In the genomic region with DNA sequence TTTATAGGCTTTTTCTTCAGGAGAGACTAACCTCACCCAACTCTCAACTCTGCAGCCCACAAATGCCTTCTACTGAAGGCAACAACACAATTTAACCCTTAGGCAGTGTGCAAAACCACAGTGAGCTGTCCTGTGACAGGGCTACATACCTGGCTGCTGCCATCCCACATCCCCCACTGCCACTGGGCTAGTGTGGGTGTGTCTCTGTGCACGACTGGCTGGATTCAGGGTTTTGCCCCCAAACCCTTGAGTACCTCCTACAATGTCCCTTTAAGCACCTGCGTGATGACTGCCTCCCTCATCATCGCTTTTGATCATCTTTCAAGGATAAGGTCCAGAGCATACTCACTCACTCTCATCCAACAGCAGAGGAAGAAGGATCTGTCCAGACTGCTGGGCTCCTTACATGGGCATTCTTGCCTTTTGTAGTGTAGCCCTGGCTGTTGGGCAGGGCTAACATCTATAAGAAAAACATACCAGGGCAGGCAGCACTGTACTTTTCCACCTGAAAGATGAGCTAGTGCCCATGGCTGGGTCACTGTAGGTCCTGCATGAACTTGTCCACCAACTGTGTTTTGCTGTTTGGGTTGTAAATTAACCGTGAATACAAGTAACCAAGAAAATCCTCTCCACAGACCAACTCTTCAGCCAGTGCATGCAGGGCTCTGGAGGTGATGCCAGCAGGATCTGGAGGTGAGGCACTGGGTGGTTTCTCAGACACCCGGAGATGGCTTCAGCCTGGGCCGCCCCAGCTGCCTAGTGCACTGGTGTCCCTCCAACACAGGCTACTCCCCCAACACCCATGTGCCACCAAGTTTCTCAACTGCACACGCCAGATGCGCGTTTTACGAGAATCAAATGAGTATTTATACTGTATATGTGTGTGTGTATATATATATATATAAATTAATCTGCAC, we compare ENCODE assay signal across 14 cellular contexts. TPM values are rescaled to one million over a fixed set of nuclear protein-coding genes. Genes with fewer than 3 reads are reported as not detected.
DNase-seq lines count a peak whose midpoint lies in the region; ATAC-seq, FAIRE-seq and TF ChIP-seq lines count a peak whose summit lies in the region.
"Had no signal": no experiment of that assay in that cellular context is flagged by ENCODE, and none has a peak within 500 bp of the region (broad histone marks: within the 10 kb centered on the region; RNA-seq: fewer than 3 reads in every experiment).

No MANE protein-coding gene starts in this region.

- no peak overlapping the region for H2AFZ ChIP-seq in keratinocyte (ENCODE audit: control insufficient read depth, low read length)

- H3K4me3 ChIP-seq in keratinocyte (ENCODE audit: control insufficient read depth in 2 of 3, extremely low read depth in 1 of 3, insufficient read depth in 2 of 3, low read depth in 1 of 3, low read length in 3 of 3) = no peak overlapping the region
- H3K4me3 ChIP-seq in thymus (ENCODE audit: low read length) = no peak overlapping the region
- H3K4me3 ChIP-seq: prostate gland had no signal

- no peak overlapping the region for H3K9ac ChIP-seq in keratinocyte (ENCODE audit: control insufficient read depth, extremely low read depth, insufficient read depth, low read length)

- no peaks in the 10 kb centered on the region for H3K27me3 Mint-ChIP-seq in activated T-helper 17 cell treated with anti-CD3 and anti-CD28 coated beads, Interleukin-2, amount 50 U/mL, for 72 hours
- H3K27me3 Mint-ChIP-seq in T-helper 17 cell = no peaks in the 10 kb centered on the region
- H3K27me3 Mint-ChIP-seq: B cell had no signal

- H3K27me3 ChIP-seq in keratinocyte (ENCODE audit: control insufficient read depth, extremely low read depth, insufficient read depth, low read length) = no peaks in the 10 kb centered on the region
- no peaks in the 10 kb centered on the region for H3K27me3 ChIP-seq in thymus (ENCODE audit: control insufficient read depth, insufficient read depth)

- H3K27ac Mint-ChIP-seq in activated T-helper 17 cell treated with anti-CD3 and anti-CD28 coated beads, Interleukin-2, amount 50 U/mL, for 72 hours = peak overlapping the region; percentile 67
- no peak overlapping the region for H3K27ac Mint-ChIP-seq in T-helper 17 cell
- H3K27ac Mint-ChIP-seq: B cell had no signal

- peaks cover 7% of the 10 kb centered on the region for H3K4me1 Mint-ChIP-seq in activated T-helper 17 cell treated with anti-CD3 and anti-CD28 coated beads, Interleukin-2, amount 50 U/mL, for 72 hours
- H3K4me1 Mint-ChIP-seq in T-helper 17 cell = peaks cover 9% of the 10 kb centered on the region
- H3K4me1 Mint-ChIP-seq: B cell had no signal

- intact Hi-C loops in cardiac septum (cut with DNase I) = no loop called here
- intact Hi-C loops in left cardiac atrium (cut with DNase I) = no loop called here

- H3K9me1 ChIP-seq in keratinocyte (ENCODE audit: control insufficient read depth, extremely low read depth, insufficient read depth, low read length) = no peaks in the 10 kb centered on the region

- POLR2A ChIA-PET in HEK293T (lab: Yijun Ruan, JAX) = no interaction called here

- no peaks in the 10 kb centered on the region for H4K20me1 ChIP-seq in keratinocyte (ENCODE audit: control insufficient read depth, extremely low read depth, insufficient read depth, low read length)

- H3K36me3 Mint-ChIP-seq in activated T-helper 17 cell treated with anti-CD3 and anti-CD28 coated beads, Interleukin-2, amount 50 U/mL, for 72 hours (ENCODE audit: low read depth) = peaks cover 20% of the 10 kb centered on the region
- no peaks in the 10 kb centered on the region for H3K36me3 Mint-ChIP-seq in T-helper 17 cell (ENCODE audit: low read depth)

- no peak for TF ChIP-seq CTCF in keratinocyte (optimal IDR thresholded peaks at IDR 0.05 in 1 of 3, IDR thresholded peaks at IDR 0.05 in 1 of 3, conservative IDR thresholded peaks at IDR 0.05 in 1 of 3; ENCODE audit: extremely low read depth in 1 of 3, insufficient read depth in 2 of 3, low read length in 3 of 3)

- H3K27ac ChIP-seq in keratinocyte (ENCODE audit: control insufficient read depth, insufficient read depth, low read length) (no peak overlapping the region), thymus (ENCODE audit: low read depth) (peak overlapping the region; percentile 26)
- H3K27ac ChIP-seq: prostate gland had no signal

- peak; percentile 68 for DNase-seq in cardiac septum (ENCODE audit: low spot score)
- DNase-seq in left cardiac atrium = no peak
- DNase-seq in keratinocyte (ENCODE audit: low read depth, low spot score) = no peak
- no peak for DNase-seq in HEK293T (ENCODE audit: extremely low spot score)
- no peak for DNase-seq in RPMI8226
- no peak for DNase-seq in T-helper 17 cell
- DNase-seq: activated CD4-positive, alpha-beta T cell treated with anti-CD3 and anti-CD28 coated beads, Interleukin-2, amount 50 U/mL, for 4 hours; anterior cingulate cortex; NCI-H226; stimulated activated CD4-positive, alpha-beta T cell treated with anti-CD3 and anti-CD28 coated beads, Interleukin-1b, Interleukin-23, amount 100 ng/mL, for 48 hours had no signal

- ATAC-seq in left cardiac atrium (no peak), T-helper 17 cell (no peak)
- peak; percentile 45 for ATAC-seq in activated T-helper 17 cell treated with anti-CD3 and anti-CD28 coated beads, Interleukin-2, amount 50 U/mL, for 72 hours (replicated peaks)

- dilution Hi-C loops in keratinocyte (cut with MboI; ENCODE audit: extremely low pct_ligation_motif_present, low sequenced_read_pairs) = no loop called here

- no peak for FAIRE-seq in keratinocyte (lab: Jason Lieb, UNC)

- H3K4me3 Mint-ChIP-seq in activated T-helper 17 cell treated with anti-CD3 and anti-CD28 coated beads, Interleukin-2, amount 50 U/mL, for 72 hours = no peak overlapping the region
- no peak overlapping the region for H3K4me3 Mint-ChIP-seq in T-helper 17 cell
- H3K4me3 Mint-ChIP-seq: B cell had no signal

- peaks cover 2% of the 10 kb centered on the region for H3K79me2 ChIP-seq in keratinocyte (ENCODE audit: control insufficient read depth, insufficient read depth, low read length)

- WGBS in thymus = 97% methylated on average over 10 of the region's 10 CpGs

- H3K36me3 ChIP-seq in keratinocyte (ENCODE audit: control insufficient read depth in 2 of 2, extremely low read depth in 1 of 2, insufficient read depth in 2 of 2, low read length in 2 of 2) = peaks cover 1 to 6% of the 10 kb centered on the region in 2 experiments
- H3K36me3 ChIP-seq in thymus (ENCODE audit: control insufficient read depth, insufficient read depth) = peaks cover 32% of the 10 kb centered on the region
- H3K36me3 ChIP-seq: prostate gland had no signal

- H3K9me3 ChIP-seq in keratinocyte (ENCODE audit: control insufficient read depth, low read depth, low read length) (no peaks in the 10 kb centered on the region), thymus (ENCODE audit: control insufficient read depth) (no peaks in the 10 kb centered on the region), T-helper 17 cell (ENCODE audit: control insufficient read depth, low read length, poor library complexity, severe bottlenecking) (no peaks in the 10 kb centered on the region)
- H3K9me3 ChIP-seq: prostate gland had no signal

- H3K9me3 Mint-ChIP-seq in activated T-helper 17 cell treated with anti-CD3 and anti-CD28 coated beads, Interleukin-2, amount 50 U/mL, for 72 hours = no peaks in the 10 kb centered on the region

- CTCF ChIA-PET in HEK293T (lab: Yijun Ruan, JAX) = no interaction called here

- H3K4me2 ChIP-seq in keratinocyte (ENCODE audit: control insufficient read depth, extremely low read depth, insufficient read depth, low read depth, low read length) = peak overlapping the region; percentile 22

- peaks cover 29% of the 10 kb centered on the region for H3K4me1 ChIP-seq in keratinocyte (ENCODE audit: control insufficient read depth, extremely low read depth, insufficient read depth, low read length)
- no peaks in the 10 kb centered on the region for H3K4me1 ChIP-seq in thymus (ENCODE audit: control insufficient read depth, insufficient read depth, low read length)
- H3K4me1 ChIP-seq: prostate gland had no signal

TF ChIP-seq in HEK293T, 16 proteins besides CTCF, POLR2A, EP300 and RAD21:
- TF ChIP-seq FOXM1 (IDR thresholded peaks at IDR 0.05; ENCODE audit: borderline replicate concordance) (no peak), FOXA1 (IDR thresholded peaks at IDR 0.05) (no peak), HDGF (IDR thresholded peaks at IDR 0.05; ENCODE audit: borderline replicate concordance) (no peak), NFRKB (IDR thresholded peaks at IDR 0.05) (no peak), SUZ12 (IDR thresholded peaks at IDR 0.05) (no peak), SP1 (IDR thresholded peaks at IDR 0.05) (no peak), BHLHE40 (IDR thresholded peaks at IDR 0.05; ENCODE audit: borderline replicate concordance) (no peak), CTBP1 (IDR thresholded peaks at IDR 0.05; ENCODE audit: borderline replicate concordance) (no peak), ELF4 (IDR thresholded peaks at IDR 0.05) (no peak), PKNOX1 (IDR thresholded peaks at IDR 0.05) (no peak), LEF1 (IDR thresholded peaks at IDR 0.05; ENCODE audit: borderline replicate concordance) (no peak), L3MBTL2 (conservative IDR thresholded peaks at IDR 0.05) (no peak), ARNT (IDR thresholded peaks at IDR 0.05) (no peak)

RNA-seq across cellular contexts. Expression of gene PLCG1, which starts 45.2 kb away (rescaled TPM):
- total RNA-seq in cardiac septum = 66.6 TPM
- total RNA-seq in left cardiac atrium = 10 to 100 TPM; 40.0 to 64.8 TPM
- total RNA-seq in activated T-helper 17 cell treated with anti-CD3 and anti-CD28 coated beads, Interleukin-2, amount 50 U/mL, for 72 hours = 100 to 1,000 TPM; 184 to 628 TPM
- polyA plus RNA-seq in keratinocyte = 38.4 to 54.1 TPM (median 41.5 TPM) in 3 replicates
- polyA plus RNA-seq in keratinocyte (2011; ENCODE audit: low read depth) = 10.7 TPM
- 23.0 and 28.7 TPM in 2 replicates for polyA plus RNA-seq in keratinocyte (2011; cell fraction: cytosol; rRNA removed)
- polyA plus RNA-seq in keratinocyte (2011; cell fraction: nucleus; rRNA removed) = 196 and 248 TPM in 2 replicates
- 25.4 and 40.6 TPM in 2 replicates for polyA plus RNA-seq in keratinocyte (2012; ENCODE audit: low replicate concordance)
- polyA minus RNA-seq in keratinocyte = 75.0 to 143 TPM (median 82.5 TPM) in 3 replicates
- 36.3 TPM for polyA minus RNA-seq in keratinocyte (2011; cell fraction: cytosol; rRNA and poly(A)+ RNA removed)
- 83.8 and 89.8 TPM in 2 replicates for polyA minus RNA-seq in keratinocyte (2011; cell fraction: nucleus; rRNA and poly(A)+ RNA removed)
- polyA plus RNA-seq in thymus = 126 TPM
- 100 to 1,000 TPM; 420 to 428 TPM for total RNA-seq in T-helper 17 cell
